In genomic region chr13:31807090-31807541, GRCh38 we compare ENCODE assay signal across 9 cellular contexts.
A peak's percentile ranks its signal among the peaks of the same experiment; 100 is the strongest.
DNase-seq lines count a peak whose midpoint lies in the region; ATAC-seq and TF ChIP-seq lines count a peak whose summit lies in the region.
"Had no signal": no experiment of that assay in that cellular context is flagged by ENCODE, and none has a peak within 500 bp of the region (broad histone marks: within the 10 kb centered on the region; RNA-seq: fewer than 3 reads in every experiment).

No MANE protein-coding gene starts in this region.

- intact Hi-C loops in colonic mucosa (cut with DNase I), result no loop called here

- H3K36me3 Mint-ChIP-seq in effector memory CD8-positive, alpha-beta T cell (ENCODE audit: insufficient read depth), result no peaks in the 10 kb centered on the region

- H3K27me3 ChIP-seq in DND-41 (ENCODE audit: insufficient read depth, low read length, poor library complexity), result no peaks in the 10 kb centered on the region
- H3K27me3 ChIP-seq in colonic mucosa, result no peaks in the 10 kb centered on the region

- peak overlapping the region; percentile 0 to 7 for H3K4me3 Mint-ChIP-seq in effector memory CD8-positive, alpha-beta T cell
- H3K4me3 Mint-ChIP-seq: nephron had no signal

- H3K4me1 Mint-ChIP-seq in effector memory CD8-positive, alpha-beta T cell (ENCODE audit: low read depth in 2 of 2), result peaks cover 0 to 12% of the 10 kb centered on the region in 2 donors
- H3K4me1 Mint-ChIP-seq: nephron had no signal

- H3K9ac ChIP-seq in DND-41 (ENCODE audit: low read depth, low read length) (no peak overlapping the region), colonic mucosa (ENCODE audit: low read depth in 2 of 2, low read length in 2 of 2) (no peak overlapping the region)

- H3K36me3 ChIP-seq in DND-41 (ENCODE audit: insufficient read depth, low read length) (no peaks in the 10 kb centered on the region), colonic mucosa (no peaks in the 10 kb centered on the region)

- peaks cover 3% of the 10 kb centered on the region for H3K9me3 ChIP-seq in DND-41 (ENCODE audit: insufficient read depth, low read length, severe bottlenecking)
- no peaks in the 10 kb centered on the region for H3K9me3 ChIP-seq in colonic mucosa

- H3K4me2 ChIP-seq in DND-41 (ENCODE audit: insufficient read depth, low read length), result no peak overlapping the region

- peak; percentile 37; the same call in 1 of the 3 replicates for ATAC-seq in DND-41 (ENCODE audit: insufficient read depth, low read depth)
- peak; percentile 87 for ATAC-seq in effector memory CD8-positive, alpha-beta T cell (replicated peaks)
- ATAC-seq in GM18505 (IDR thresholded peaks at IDR 0.05; ENCODE audit: unreplicated experiment), result no peak
- no peak for ATAC-seq in GM18498 (IDR thresholded peaks at IDR 0.05; ENCODE audit: unreplicated experiment)

- TF ChIP-seq POLR2A in GM18505 (IDR thresholded peaks at IDR 0.05; ENCODE audit: borderline replicate concordance, extremely low read depth, insufficient read depth, insufficient read length), result no peak

- H3K27ac ChIP-seq in DND-41 (ENCODE audit: low read length) (no peak overlapping the region), colonic mucosa (no peak overlapping the region)

- peaks cover 0 to 15% of the 10 kb centered on the region in 2 donors for H3K9me3 Mint-ChIP-seq in effector memory CD8-positive, alpha-beta T cell

- no peaks in the 10 kb centered on the region for H4K20me1 ChIP-seq in DND-41 (ENCODE audit: insufficient read depth, low read length)

- H2AFZ ChIP-seq in DND-41 (ENCODE audit: low read depth, low read length), result no peak overlapping the region

- no peak for TF ChIP-seq CTCF in DND-41 (IDR thresholded peaks at IDR 0.05; ENCODE audit: borderline replicate concordance, extremely low read depth, low read length, poor library complexity, severe bottlenecking)
- no peak for TF ChIP-seq CTCF in colonic mucosa (IDR thresholded peaks at IDR 0.05)

- H3K4me1 ChIP-seq in DND-41 (ENCODE audit: insufficient read depth, low read length) (no peaks in the 10 kb centered on the region), colonic mucosa (no peaks in the 10 kb centered on the region)

- H3K27ac Mint-ChIP-seq in effector memory CD8-positive, alpha-beta T cell, result peak overlapping the region; percentile 81 to 88
- H3K27ac Mint-ChIP-seq: nephron had no signal

- H3K79me2 ChIP-seq in DND-41 (ENCODE audit: insufficient read depth, low read length), result no peaks in the 10 kb centered on the region

- H3K4me3 ChIP-seq in DND-41 (ENCODE audit: low read depth in 1 of 2, low read length in 2 of 2), result no peak overlapping the region
- no peak overlapping the region for H3K4me3 ChIP-seq in colonic mucosa

- no peaks in the 10 kb centered on the region for H3K27me3 Mint-ChIP-seq in effector memory CD8-positive, alpha-beta T cell

- DNase-seq in AG20443 (ENCODE audit: low spot score), result peak; percentile 13
- DNase-seq in DND-41, result no peak
- DNase-seq in SW480 (ENCODE audit: low spot score), result peak; percentile 26
- DNase-seq in effector memory CD8-positive, alpha-beta T cell, result peak; percentile 13 to 63 (median 59)
- no peak for DNase-seq in colonic mucosa
- DNase-seq in NCI-H2081 treated with DMSO at 0.1 percent for 48 hours (lab: John Stamatoyannopoulos, UW), result no peak

Comparison
In these comparisons a context has a peak if more than half of its experiments do, and no peak if none do; other contexts are left out.
1. DNase-seq: peak in AG20443 (single experiment), SW480 (single experiment) and effector memory CD8-positive, alpha-beta T cell (3 of 3); none in DND-41 (single experiment), colonic mucosa (single experiment) and NCI-H2081 treated with DMSO at 0.1 percent for 48 hours (single experiment).
2. ATAC-seq: peak in DND-41 (single experiment) and effector memory CD8-positive, alpha-beta T cell (single experiment); none in GM18505 (single experiment) and GM18498 (single experiment).